Comparison of ENCODE assay signal across 12 cellular contexts in genomic region chr10:74822583-74823089, GRCh38. TPM values are rescaled to one million over a fixed set of nuclear protein-coding genes. Genes with fewer than 3 reads are reported as not detected.
A peak's percentile ranks its signal among the peaks of the same experiment; 100 is the strongest.
DNase-seq lines count a peak whose midpoint lies in the region; ATAC-seq and TF ChIP-seq lines count a peak whose summit lies in the region.
"Had no signal": no experiment of that assay in that cellular context is flagged by ENCODE, and none has a peak within 500 bp of the region (broad histone marks: within the 10 kb centered on the region; RNA-seq: fewer than 3 reads in every experiment).

No MANE protein-coding gene starts in this region.

- peaks cover 35% of the 10 kb centered on the region for H3K4me1 Mint-ChIP-seq in activated naive CD4-positive, alpha-beta T cell treated with anti-CD3 and anti-CD28 coated beads, Interleukin-2, amount 10 ng/mL, durations not matched to agents 7 days and 5 days

- no peaks in the 10 kb centered on the region for H3K9me3 ChIP-seq in thyroid gland

- no peaks in the 10 kb centered on the region for H3K9me3 Mint-ChIP-seq in activated naive CD4-positive, alpha-beta T cell treated with anti-CD3 and anti-CD28 coated beads, Interleukin-2, amount 10 ng/mL, durations not matched to agents 7 days and 5 days

- DNase-seq in activated naive CD4-positive, alpha-beta T cell treated with anti-CD3 and anti-CD28 coated beads, Interleukin-2, amount 10 ng/mL, durations not matched to agents 7 days and 5 days = no peak
- DNase-seq in activated naive CD4-positive, alpha-beta T cell treated with Interleukin-2 at 50 U/mL for 16 hours = no peak
- DNase-seq in fibroblast of peridontal ligament (ENCODE audit: extremely low read depth) = peak; percentile 91
- no peak for DNase-seq in thyroid gland
- no peak for DNase-seq in hippocampal formation (lab: John Stamatoyannopoulos, UW)
- no peak for DNase-seq in activated CD4-positive, CD25-positive, alpha-beta regulatory T cell (lab: John Stamatoyannopoulos, UW)
- DNase-seq: activated CD4-positive, alpha-beta T cell treated with anti-CD3 and anti-CD28 coated beads for 48 hours; amygdala; NCI-H1105 treated with DMSO at 0.1 percent for 48 hours; stimulated activated CD4-positive, alpha-beta T cell treated with anti-CD3 and anti-CD28 coated beads, Interleukin-2, amount 100 ng/mL, for 24 hours had no signal

- peaks cover 5% of the 10 kb centered on the region for H3K27me3 Mint-ChIP-seq in activated naive CD4-positive, alpha-beta T cell treated with anti-CD3 and anti-CD28 coated beads, Interleukin-2, amount 10 ng/mL, durations not matched to agents 7 days and 5 days

- no peak overlapping the region for H3K4me3 ChIP-seq in thyroid gland (replicated peaks in 1 of 3)

- intact Hi-C loops in thyroid gland (cut with DNase I) = loop anchor here (10.0 kb wide), 1 partner anchor 412 kb away; the partner anchor contains the start of gene COMTD1

- peaks cover 1% of the 10 kb centered on the region for H3K36me3 Mint-ChIP-seq in activated naive CD4-positive, alpha-beta T cell treated with anti-CD3 and anti-CD28 coated beads, Interleukin-2, amount 10 ng/mL, durations not matched to agents 7 days and 5 days

- TF ChIP-seq POLR2A in thyroid gland (IDR thresholded peaks at IDR 0.05) = no peak

- H3K36me3 ChIP-seq in thyroid gland = no peaks in the 10 kb centered on the region

- no peak overlapping the region for H3K4me3 Mint-ChIP-seq in activated naive CD4-positive, alpha-beta T cell treated with anti-CD3 and anti-CD28 coated beads, Interleukin-2, amount 10 ng/mL, durations not matched to agents 7 days and 5 days

- H3K27ac Mint-ChIP-seq in activated naive CD4-positive, alpha-beta T cell treated with anti-CD3 and anti-CD28 coated beads, Interleukin-2, amount 10 ng/mL, durations not matched to agents 7 days and 5 days = peak overlapping the region; percentile 16

- H3K4me1 ChIP-seq in thyroid gland = peaks cover 26 to 31% of the 10 kb centered on the region in 2 donors

- CTCF ChIA-PET in activated naive CD4-positive, alpha-beta T cell treated with anti-CD3 and anti-CD28 coated beads, Interleukin-2, amount 10 ng/mL, durations not matched to agents 7 days and 5 days (lab: Charles Lee) = no interaction called here

- no peak for TF ChIP-seq CTCF in thyroid gland (IDR thresholded peaks at IDR 0.05)

- H3K27me3 ChIP-seq in thyroid gland = no peaks in the 10 kb centered on the region

- peak overlapping the region in 2 of 3 donors; percentile 8 to 46 for H3K27ac ChIP-seq in thyroid gland

- 83 to 86% methylated on average over 2 of the region's 2 CpGs for WGBS in thyroid gland, 2 donors

- ATAC-seq in SK-N-SH treated with all-trans-retinoic acid at 6 μM for 48 hours (no peak), GM21619 (IDR thresholded peaks at IDR 0.05; ENCODE audit: unreplicated experiment) (no peak)

TF ChIP-seq in SK-N-SH treated with all-trans-retinoic acid at 6 μM for 48 hours, 23 proteins besides CTCF, POLR2A, EP300 and RAD21:
- TF ChIP-seq CSRNP3 (CRISPR knock-in tag; IDR thresholded peaks at IDR 0.05) (no peak), ZNF70 (CRISPR knock-in tag; IDR thresholded peaks at IDR 0.05) (no peak), POU6F1 (CRISPR knock-in tag; IDR thresholded peaks at IDR 0.05; ENCODE audit: borderline replicate concordance, low read depth) (no peak), ZC3H10 (CRISPR knock-in tag; IDR thresholded peaks at IDR 0.05) (no peak), TSHZ2 (CRISPR knock-in tag; IDR thresholded peaks at IDR 0.05) (peak; percentile 38; the same call in 1 of the 2 replicates), TCF4 (CRISPR knock-in tag; IDR thresholded peaks at IDR 0.05; ENCODE audit: borderline replicate concordance) (no peak)

RNA-seq across cellular contexts. Expression of gene KAT6B, which starts 3.8 kb away (rescaled TPM):
- total RNA-seq in thyroid gland = 100 to 1,000 TPM in 1 of 4 donors, 10 to 100 TPM in 3; 56.5 to 115 (median 76.3) TPM
